Comparison of ENCODE assay signal across 8 cellular contexts in genomic region chr7:131111081-131111576, GRCh38.
DNase-seq lines count a peak whose midpoint lies in the region; ATAC-seq, FAIRE-seq and TF ChIP-seq lines count a peak whose summit lies in the region.

No MANE protein-coding gene starts in this region.

- H3K36me3 ChIP-seq in lower lobe of right lung (no peaks in the 10 kb centered on the region), transverse colon (no peaks in the 10 kb centered on the region)

- H3K9me3 ChIP-seq in lower lobe of right lung, result no peaks in the 10 kb centered on the region
- H3K9me3 ChIP-seq in transverse colon, result no peaks in the 10 kb centered on the region

- TF ChIP-seq CTCF in AG09319 (IDR thresholded peaks at IDR 0.05; ENCODE audit: low read depth, low read length) (no peak), lower lobe of right lung (IDR thresholded peaks at IDR 0.05) (no peak), transverse colon (IDR thresholded peaks at IDR 0.05) (no peak)

- TF ChIP-seq EP300 in transverse colon (IDR thresholded peaks at IDR 0.05; ENCODE audit: low read depth), result no peak

- in situ Hi-C loops in transverse colon (cut with MboI; ENCODE audit: low pct_ligation_motif_present in 1 of 4, low pct_unique_long_range_greater_than_20kb in 1 of 4, low sequenced_read_pairs in 3 of 4), result loop anchor here in 2 of 4 donors (25.0 kb wide), 2 partner anchors 201 to 301 kb away; no protein-coding TSS in a partner anchor

- intact Hi-C loops in lower lobe of right lung (cut with DNase I) (no loop called here), transverse colon (cut with DNase I; ENCODE audit: low total_unique reads) (loop anchor here (5.0 kb wide), 1 partner anchor 1466 kb away; the partner anchor contains the start of gene PLXNA4)

- 7 to 11% methylated on average over 5 to 6 of the region's 6 CpGs for WGBS in transverse colon (ENCODE audit: low coverage in 1 of 2), 2 donors

- H3K27ac ChIP-seq in cingulate gyrus (ENCODE audit: low read depth, low read length), result peak overlapping the region; percentile 99
- peak overlapping the region; percentile 100 for H3K27ac ChIP-seq in lower lobe of right lung
- H3K27ac ChIP-seq in transverse colon, result peak overlapping the region; percentile 92 to 97 (median 94)

- no peak for TF ChIP-seq POLR2A in GM12892 (IDR thresholded peaks at IDR 0.05; ENCODE audit: low read depth, low read length)
- TF ChIP-seq POLR2A in transverse colon (IDR thresholded peaks at IDR 0.05), result no peak

- FAIRE-seq in GM12892 (lab: Jason Lieb, UNC), result peak; percentile 67

- H3K4me1 ChIP-seq in lower lobe of right lung (peaks cover 31% of the 10 kb centered on the region), transverse colon (peaks cover 4 to 38% (median 25%) of the 10 kb centered on the region in 4 donors)

- H3K4me3 ChIP-seq in lower lobe of right lung (peak overlapping the region; percentile 95), transverse colon (peak overlapping the region in 3 of 4 donors; percentile 56 to 87 (median 69))

- H3K27me3 ChIP-seq in lower lobe of right lung (ENCODE audit: low read depth) (no peaks in the 10 kb centered on the region), transverse colon (peaks cover 10% of the 10 kb centered on the region)

- DNase-seq in AG09319 (ENCODE audit: extremely low read depth, low read depth) (peak; percentile 63), GM12892 (ENCODE audit: insufficient read length) (no peak), lower lobe of right lung (no peak), transverse colon (peak; percentile 15), iPS-NIHi11 (ENCODE audit: low spot score) (no peak)

- peak; percentile 20 to 49 for ATAC-seq in lower lobe of right lung
- no peak for ATAC-seq in GM21515 (IDR thresholded peaks at IDR 0.05; ENCODE audit: unreplicated experiment)

TF ChIP-seq in PFSK-1, 5 proteins besides CTCF, POLR2A, EP300 and RAD21:
- TF ChIP-seq SIN3A (IDR thresholded peaks at IDR 0.05; ENCODE audit: borderline replicate concordance, insufficient read depth, low read length) (no peak), REST (IDR thresholded peaks at IDR 0.05; ENCODE audit: insufficient read depth in 1 of 2, low read depth in 2 of 2, low read length in 2 of 2) (no peak), TAF1 (IDR thresholded peaks at IDR 0.05; ENCODE audit: borderline replicate concordance, insufficient read depth, low read length) (0 out of 2 replicates have a peak, but pooled peaks have one; percentile 11), FOXP2 (optimal IDR thresholded peaks at IDR 0.05; ENCODE audit: borderline replicate concordance, extremely low read depth, extremely low read length, insufficient read depth) (peak; percentile 12), POLR2AphosphoS5 (IDR thresholded peaks at IDR 0.05; ENCODE audit: low read depth, low read length) (no peak)
TF ChIP-seq in PFSK-1: peak in this region for 2.

Comparison
In these comparisons a context has a peak if more than half of its experiments do, and no peak if none do; other contexts are left out.
1. DNase-seq: peak in AG09319 (single experiment) and transverse colon (single experiment); none in GM12892 (single experiment), lower lobe of right lung (single experiment) and iPS-NIHi11 (single experiment).
2. Peak in every context shown above with its lines, with median percentiles within 50 percentile points of each other: H3K27ac ChIP-seq.